8 cellular contexts compared by ENCODE assay signal in the genomic region with DNA sequence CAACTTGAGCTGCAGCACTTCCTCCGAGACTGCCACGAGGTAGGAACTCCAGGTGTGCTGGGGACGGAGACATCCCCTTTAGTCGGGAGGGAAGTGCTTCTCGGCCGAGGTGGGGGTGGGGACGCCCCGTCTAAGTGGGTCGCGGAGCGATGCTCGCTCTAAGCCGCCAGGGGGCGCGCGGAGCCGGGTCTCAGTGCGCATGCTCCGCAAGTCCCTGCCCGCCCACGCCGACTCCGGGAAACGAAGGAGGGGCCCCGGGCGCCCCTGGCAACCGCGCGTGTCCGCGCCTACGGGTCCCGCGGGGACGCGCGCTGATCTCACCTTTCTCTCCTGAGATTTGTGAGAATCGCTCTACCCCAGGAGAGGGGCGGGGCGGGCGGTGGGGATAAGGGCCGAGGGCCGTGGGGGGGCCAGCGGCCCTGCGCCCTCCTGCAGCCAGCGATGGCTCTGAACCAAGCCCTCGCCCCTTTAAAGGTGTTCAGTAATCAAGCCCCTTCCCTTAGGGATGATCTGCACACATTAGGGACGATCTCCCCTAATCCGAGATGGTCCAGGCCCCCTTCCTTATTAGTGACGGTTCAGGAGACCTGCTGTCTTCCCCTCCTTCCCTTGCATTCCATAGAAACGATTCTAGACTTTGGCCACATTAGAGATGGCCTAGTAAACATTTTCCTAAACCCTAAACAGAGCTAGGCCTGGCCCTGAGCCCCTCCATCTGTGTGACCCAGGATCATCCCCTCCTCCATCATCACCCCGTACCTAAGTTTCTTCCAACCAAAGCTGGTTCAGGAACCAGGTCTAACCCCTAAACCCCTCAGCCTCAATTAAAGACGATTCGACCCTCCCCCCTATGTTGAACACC. TPM values are rescaled to one million over a fixed set of nuclear protein-coding genes. Genes with fewer than 3 reads are reported as not detected.
A peak's percentile ranks its signal among the peaks of the same experiment; 100 is the strongest.
DNase-seq lines count a peak whose midpoint lies in the region; ATAC-seq and TF ChIP-seq lines count a peak whose summit lies in the region.

No MANE protein-coding gene starts in this region.

- CTCF ChIA-PET in BJ (lab: Yijun Ruan, JAX), result interaction anchor here (0.5 to 3.7 kb wide), 9 partner anchors 8 to 1102 kb away, joined by 3 to 19 read pairs (median 4); no protein-coding TSS in a partner anchor

- H3K27ac ChIP-seq in ascending aorta (no peak overlapping the region), urinary bladder (ENCODE audit: low read depth) (no peak overlapping the region)

- H3K36me3 ChIP-seq in BJ (ENCODE audit: control insufficient read depth, insufficient read depth, low read length) (no peaks in the 10 kb centered on the region), ascending aorta (no peaks in the 10 kb centered on the region), urinary bladder (ENCODE audit: insufficient read depth) (no peaks in the 10 kb centered on the region)

- WGBS in urinary bladder, result 2% methylated on average over 54 of the region's 54 CpGs

- H3K4me1 ChIP-seq in ascending aorta, result peaks cover 2 to 5% of the 10 kb centered on the region in 2 donors
- no peaks in the 10 kb centered on the region for H3K4me1 ChIP-seq in urinary bladder (ENCODE audit: insufficient read depth)

- POLR2A ChIA-PET in BJ (lab: Charles Lee), result no interaction called here

- H3K4me3 ChIP-seq in BJ (ENCODE audit: low read depth, low read length) (peak overlapping the region; percentile 42), ascending aorta (peak overlapping the region; percentile 58 to 62), urinary bladder (ENCODE audit: low read depth, low read length) (peak overlapping the region; percentile 39)

- no peaks in the 10 kb centered on the region for H3K9me3 ChIP-seq in ascending aorta

- peak; percentile 40 for ATAC-seq in GM21576 (IDR thresholded peaks at IDR 0.05; ENCODE audit: unreplicated experiment)

- DNase-seq in BJ (ENCODE audit: low read depth) (peak; percentile 9), NCI-H1694 treated with DMSO at 0.1 percent for 48 hours (lab: John Stamatoyannopoulos, UW) (peak; percentile 90), T-helper 22 cell (ENCODE audit: low read depth) (peak; percentile 73), ascending aorta (ENCODE audit: low spot score in 2 of 2) (peak; percentile 61 to 91), hepatic stellate cell (ENCODE audit: low spot score) (peak; percentile 98), putamen (ENCODE audit: low spot score) (peak; percentile 85)

- H3K27me3 ChIP-seq in BJ (ENCODE audit: control insufficient read depth, insufficient read depth, low read length) (peaks cover 4% of the 10 kb centered on the region), ascending aorta (no peaks in the 10 kb centered on the region)

- TF ChIP-seq CTCF in BJ (IDR thresholded peaks at IDR 0.05; ENCODE audit: insufficient read depth, low read depth, low read length) (peak; percentile 94), ascending aorta (IDR thresholded peaks at IDR 0.05) (peak; percentile 96 to 99 (median 98))

- intact Hi-C loops in ascending aorta (cut with DNase I), result loop anchor here (1.0 to 5.0 kb wide), 5 partner anchors 47 to 127 kb away; a partner anchor contains a TSS

RNA-seq across cellular contexts. Expression of a gene that starts 47.3 kb away (rescaled TPM):
- polyA plus RNA-seq in BJ (2011; rRNA removed), result 35.5 and 59.0 TPM in 2 replicates
- 46.6 and 74.8 TPM in 2 replicates for polyA minus RNA-seq in BJ (2011; rRNA and poly(A)+ RNA removed)
- total RNA-seq in ascending aorta, result 192 TPM
- 10.2 TPM for total RNA-seq in urinary bladder
- polyA plus RNA-seq in urinary bladder, result 77.9 TPM

Comparison
In these comparisons a context has a peak if more than half of its experiments do, and no peak if none do; other contexts are left out.
1. DNase-seq: peak in every context shown above with its lines; median percentile 98 in hepatic stellate cell; 90 in NCI-H1694 treated with DMSO at 0.1 percent for 48 hours; 85 in putamen; 76 in ascending aorta; 73 in T-helper 22 cell; 9 in BJ.
2. RNA of a gene that starts 47.3 kb away (total RNA-seq): 192 TPM in ascending aorta (single experiment); 10.2 TPM in urinary bladder (single experiment); every median in the first group is over 10 times any median in the second.
3. Peak in every context shown above with its lines, with median percentiles within 50 percentile points of each other: H3K4me3 ChIP-seq.